37 cellular contexts compared by ENCODE assay signal in genomic region chr7:81143856-81144255, GRCh38.
"Had no signal": no experiment of that assay in that cellular context is flagged by ENCODE, and none has a peak within 500 bp of the region (broad histone marks: within the 10 kb centered on the region; RNA-seq: fewer than 3 reads in every experiment).

No MANE protein-coding gene starts in this region.

- H3K36me3 ChIP-seq: adrenal gland, ascending aorta, brain microvascular endothelial cell, breast epithelium, cardiac muscle cell had no signal

- H3K27ac ChIP-seq: adrenal gland, ascending aorta, body of pancreas, brain microvascular endothelial cell, breast epithelium, cardiac muscle cell had no signal

- H3K27ac Mint-ChIP-seq: activated naive CD4-positive, alpha-beta T cell treated with anti-CD3 and anti-CD28 coated beads for 36 hours; activated naive CD4-positive, alpha-beta T cell treated with anti-CD3 and anti-CD28 coated beads, Interleukin-2, amount 10 ng/mL, durations not matched to agents 7 days and 5 days; activated naive CD4-positive, alpha-beta T cell treated with anti-CD3 and anti-CD28 coated beads, Interleukin-2, amount 50 U/mL, for 24 hours; activated naive CD4-positive, alpha-beta T cell treated with anti-CD3 and anti-CD28 coated beads, Interleukin-2, amount 50 U/mL, for 72 hours; activated naive CD8-positive, alpha-beta T cell; activated naive CD8-positive, alpha-beta T cell treated with anti-CD3 and anti-CD28 coated beads for 36 hours; activated naive CD8-positive, alpha-beta T cell treated with anti-CD3 and anti-CD28 coated beads, Interleukin-2, amount 10 ng/mL, durations not matched to agents 7 days and 5 days; activated naive CD8-positive, alpha-beta T cell treated with anti-CD3 and anti-CD28 coated beads, Interleukin-2, amount 50 U/mL, for 24 hours; activated T-cell treated with anti-CD3 and anti-CD28 coated beads, Interleukin-2, amount 50 U/mL, for 24 hours; activated T-cell treated with anti-CD3 and anti-CD28 coated beads, Interleukin-2, amount 50 U/mL, for 72 hours; activated T-helper 1 cell treated with anti-CD3 and anti-CD28 coated beads, Interleukin-12 subunit alpha, Interleukin-12 subunit beta, Interleukin-2, Interleukin-4 antibody, amounts not matched to agents 30 ng/mL and 10 ng/mL and 1 ng/mL, durations not matched to agents 14 hours and 24 hours and 36 hours; activated T-helper 17 cell treated with anti-CD3 and anti-CD28 coated beads, Interleukin-2, amount 50 U/mL, for 72 hours; activated T-helper 2 cell treated with anti-CD3 and anti-CD28 coated beads, Interferon-gamma antibody, Interleukin-2, Interleukin-4, amounts not matched to agents 10 μg/mL and 5 μg/mL and 100 μg/mL, durations not matched to agents 14 hours and 24 hours and 36 hours; brain had no signal

- H3K4me1 ChIP-seq: adrenal gland, ascending aorta, body of pancreas, breast epithelium had no signal

- DNase-seq: activated effector memory CD4-positive, alpha-beta T cell treated with anti-CD3 and anti-CD28 coated beads, Interleukin-2, amount 50 U/mL, for 16 hours; activated effector memory CD4-positive, alpha-beta T cell treated with Interleukin-2 at 50 U/mL for 16 hours; activated gamma-delta T cell; activated gamma-delta T cell treated with Interleukin-2 at 50 U/mL for 16 hours; activated naive CD4-positive, alpha-beta T cell; activated naive CD4-positive, alpha-beta T cell treated with anti-CD3 and anti-CD28 coated beads for 36 hours; activated naive CD4-positive, alpha-beta T cell treated with anti-CD3 and anti-CD28 coated beads, Interleukin-2, amount 10 ng/mL, durations not matched to agents 7 days and 5 days; activated naive CD4-positive, alpha-beta T cell treated with anti-CD3 and anti-CD28 coated beads, Interleukin-2, amount 50 U/mL, for 16 hours; activated naive CD4-positive, alpha-beta T cell treated with Interleukin-2 at 50 U/mL for 16 hours; activated naive CD8-positive, alpha-beta T cell treated with anti-CD3 and anti-CD28 coated beads for 36 hours; activated naive CD8-positive, alpha-beta T cell treated with anti-CD3 and anti-CD28 coated beads, Interleukin-2, amount 10 ng/mL, durations not matched to agents 7 days and 5 days; activated naive CD8-positive, alpha-beta T cell treated with anti-CD3 and anti-CD28 coated beads, Interleukin-2, amount 50 U/mL, for 24 hours; activated T-cell treated with anti-CD3 and anti-CD28 coated beads, Interleukin-2, amount 50 U/mL, for 24 hours; activated T-cell treated with anti-CD3 and anti-CD28 coated beads, Interleukin-2, amount 50 U/mL, for 4 hours; activated T-cell treated with anti-CD3 and anti-CD28 coated beads, Interleukin-2, amount 50 U/mL, for 48 hours; activated T-cell treated with anti-CD3 and anti-CD28 coated beads, Interleukin-2, amount 50 U/mL, for 72 hours; adrenal gland; amniotic stem cell; amygdala; anterior cingulate cortex; aorta; body of pancreas; brain microvascular endothelial cell; caudate nucleus; central memory CD4-positive, alpha-beta T cell; cerebellar nuclear complex had no signal

- ATAC-seq: activated naive CD4-positive, alpha-beta T cell treated with anti-CD3 and anti-CD28 coated beads, Interleukin-2, amount 50 U/mL, for 72 hours; activated naive CD8-positive, alpha-beta T cell treated with anti-CD3 and anti-CD28 coated beads, Interleukin-2, amount 50 U/mL, for 24 hours; activated T-cell treated with anti-CD3 and anti-CD28 coated beads, Interleukin-2, amount 50 U/mL, for 4 hours; activated T-cell treated with anti-CD3 and anti-CD28 coated beads, Interleukin-2, amount 50 U/mL, for 72 hours; activated T-helper 17 cell treated with anti-CD3 and anti-CD28 coated beads, Interleukin-2, amount 50 U/mL, for 72 hours; body of pancreas had no signal

- H3K9me3 ChIP-seq: adrenal gland, ascending aorta, body of pancreas had no signal

- H3K4me1 Mint-ChIP-seq: activated naive CD4-positive, alpha-beta T cell treated with anti-CD3 and anti-CD28 coated beads, Interleukin-2, amount 10 ng/mL, durations not matched to agents 7 days and 5 days; activated naive CD4-positive, alpha-beta T cell treated with anti-CD3 and anti-CD28 coated beads, Interleukin-2, amount 50 U/mL, for 24 hours; activated naive CD8-positive, alpha-beta T cell treated with anti-CD3 and anti-CD28 coated beads for 36 hours; activated naive CD8-positive, alpha-beta T cell treated with anti-CD3 and anti-CD28 coated beads, Interleukin-2, amount 10 ng/mL, durations not matched to agents 7 days and 5 days; activated T-helper 17 cell treated with anti-CD3 and anti-CD28 coated beads, Interleukin-2, amount 50 U/mL, for 72 hours; central memory CD8-positive, alpha-beta T cell had no signal

- H3K36me3 Mint-ChIP-seq: activated naive CD4-positive, alpha-beta T cell treated with anti-CD3 and anti-CD28 coated beads, Interleukin-2, amount 10 ng/mL, durations not matched to agents 7 days and 5 days; activated naive CD8-positive, alpha-beta T cell; activated naive CD8-positive, alpha-beta T cell treated with anti-CD3 and anti-CD28 coated beads for 36 hours; activated naive CD8-positive, alpha-beta T cell treated with anti-CD3 and anti-CD28 coated beads, Interleukin-2, amount 10 ng/mL, durations not matched to agents 7 days and 5 days; brain had no signal

- H3K4me3 ChIP-seq: adrenal gland, ascending aorta, body of pancreas, breast epithelium, cardiac muscle cell had no signal

- H3K27me3 ChIP-seq: adrenal gland, ascending aorta, body of pancreas, brain microvascular endothelial cell, breast epithelium, cardiac muscle cell had no signal

- H3K4me3 Mint-ChIP-seq: activated naive CD4-positive, alpha-beta T cell treated with anti-CD3 and anti-CD28 coated beads for 36 hours; activated naive CD4-positive, alpha-beta T cell treated with anti-CD3 and anti-CD28 coated beads, Interleukin-2, amount 10 ng/mL, durations not matched to agents 7 days and 5 days; activated naive CD4-positive, alpha-beta T cell treated with anti-CD3 and anti-CD28 coated beads, Interleukin-2, amount 50 U/mL, for 24 hours; activated naive CD8-positive, alpha-beta T cell; activated naive CD8-positive, alpha-beta T cell treated with anti-CD3 and anti-CD28 coated beads for 36 hours; activated naive CD8-positive, alpha-beta T cell treated with anti-CD3 and anti-CD28 coated beads, Interleukin-2, amount 10 ng/mL, durations not matched to agents 7 days and 5 days; activated naive CD8-positive, alpha-beta T cell treated with anti-CD3 and anti-CD28 coated beads, Interleukin-2, amount 50 U/mL, for 24 hours; activated T-cell treated with anti-CD3 and anti-CD28 coated beads, Interleukin-2, amount 50 U/mL, for 24 hours; activated T-cell treated with anti-CD3 and anti-CD28 coated beads, Interleukin-2, amount 50 U/mL, for 4 hours; activated T-cell treated with anti-CD3 and anti-CD28 coated beads, Interleukin-2, amount 50 U/mL, for 72 hours; activated T-helper 1 cell treated with anti-CD3 and anti-CD28 coated beads, Interleukin-12 subunit alpha, Interleukin-12 subunit beta, Interleukin-2, Interleukin-4 antibody, amounts not matched to agents 30 ng/mL and 10 ng/mL and 1 ng/mL, durations not matched to agents 14 hours and 24 hours and 36 hours; activated T-helper 17 cell treated with anti-CD3 and anti-CD28 coated beads, Interleukin-2, amount 50 U/mL, for 72 hours; brain; central memory CD8-positive, alpha-beta T cell had no signal

- H3K27me3 Mint-ChIP-seq: activated naive CD4-positive, alpha-beta T cell treated with anti-CD3 and anti-CD28 coated beads, Interleukin-2, amount 10 ng/mL, durations not matched to agents 7 days and 5 days; activated naive CD4-positive, alpha-beta T cell treated with anti-CD3 and anti-CD28 coated beads, Interleukin-2, amount 50 U/mL, for 24 hours; activated naive CD8-positive, alpha-beta T cell; activated naive CD8-positive, alpha-beta T cell treated with anti-CD3 and anti-CD28 coated beads for 36 hours; activated naive CD8-positive, alpha-beta T cell treated with anti-CD3 and anti-CD28 coated beads, Interleukin-2, amount 10 ng/mL, durations not matched to agents 7 days and 5 days; activated naive CD8-positive, alpha-beta T cell treated with anti-CD3 and anti-CD28 coated beads, Interleukin-2, amount 50 U/mL, for 24 hours; activated T-cell treated with anti-CD3 and anti-CD28 coated beads, Interleukin-2, amount 50 U/mL, for 24 hours; activated T-helper 17 cell treated with anti-CD3 and anti-CD28 coated beads, Interleukin-2, amount 50 U/mL, for 72 hours; central memory CD8-positive, alpha-beta T cell had no signal
